Comparison of ENCODE assay signal across 1 cellular context in genomic region chr5:62374090-62374489, GRCh38.
TF ChIP-seq lines count a peak whose summit lies in the region.

No MANE protein-coding gene starts in this region.

TF ChIP-seq in K562, 482 proteins besides CTCF, POLR2A, EP300 and RAD21:
- TF ChIP-seq ZBTB40 (IDR thresholded peaks at IDR 0.05) (peak; percentile 88), ZBTB40 (CRISPR knock-in tag; IDR thresholded peaks at IDR 0.05) (peak; percentile 54; the same call in 1 of the 2 replicates), ZNF217 (CRISPR knock-in tag; IDR thresholded peaks at IDR 0.05) (no peak)
TF ChIP-seq in K562: peak in this region for 1.
